In genomic region chr6:158718431-158719126, GRCh38 we compare ENCODE assay signal across 9 cellular contexts.
DNase-seq lines count a peak whose midpoint lies in the region; ATAC-seq, FAIRE-seq and TF ChIP-seq lines count a peak whose summit lies in the region.
"Had no signal": no experiment of that assay in that cellular context is flagged by ENCODE, and none has a peak within 500 bp of the region (broad histone marks: within the 10 kb centered on the region; RNA-seq: fewer than 3 reads in every experiment).

No MANE protein-coding gene starts in this region.

- H3K27ac ChIP-seq in esophagus squamous epithelium: no peak overlapping the region
- no peak overlapping the region for H3K27ac ChIP-seq in pancreas

- FAIRE-seq in pancreas (lab: Jason Lieb, UNC): no peak
- FAIRE-seq: A204.1 had no signal

- peaks cover 2% of the 10 kb centered on the region for H3K4me1 ChIP-seq in NT2/D1 (ENCODE audit: insufficient read depth, insufficient read length)
- H3K4me1 ChIP-seq in esophagus squamous epithelium: peaks cover 0 to 28% (median 7%) of the 10 kb centered on the region in 3 donors
- no peaks in the 10 kb centered on the region for H3K4me1 ChIP-seq in pancreas

- DNase-seq in DMS53 (lab: John Stamatoyannopoulos, UW) (peak; percentile 36), DMS53 treated with DMSO at 0.1 percent for 48 hours (lab: John Stamatoyannopoulos, UW; ENCODE audit: unreplicated experiment) (no peak), NT2/D1 (ENCODE audit: low read depth, low spot score) (peak; percentile 40), esophagus squamous epithelium (lab: John Stamatoyannopoulos, UW) (no peak), pancreas (peak in 5 of 6 donors; percentile 54 to 76 (median 67))
- DNase-seq in activated CD4-positive, alpha-beta T cell treated with anti-CD3 and anti-CD28 coated beads for 4 hours: no peak
- no peak for DNase-seq in NK-92 treated with Interleukin-12 subunit alpha and Interleukin-12 subunit beta, amount 100 ng/mL, for 24 hours (lab: John Stamatoyannopoulos, UW)

- intact Hi-C loops in esophagus squamous epithelium (cut with DNase I): no loop called here
- intact Hi-C loops in pancreas (cut with DNase I): loop anchor here (5.0 to 10.0 kb wide), 2 partner anchors 244 to 256 kb away; no protein-coding TSS in a partner anchor

- no peak overlapping the region for H3K4me3 ChIP-seq in NT2/D1 (ENCODE audit: insufficient read length, low read depth)
- no peak overlapping the region for H3K4me3 ChIP-seq in esophagus squamous epithelium
- no peak overlapping the region for H3K4me3 ChIP-seq in pancreas

- TF ChIP-seq CTCF in esophagus squamous epithelium (IDR thresholded peaks at IDR 0.05): peak in 4 of 6 experiments; percentile 16 to 48 (median 38)
- TF ChIP-seq CTCF in pancreas (IDR thresholded peaks at IDR 0.05): peak; percentile 49 to 73 (median 68)

- H3K36me3 ChIP-seq in NT2/D1 (ENCODE audit: insufficient read depth, insufficient read length, low read length): no peaks in the 10 kb centered on the region
- peaks cover 0 to 3% (median 0%) of the 10 kb centered on the region in 3 donors for H3K36me3 ChIP-seq in esophagus squamous epithelium
- H3K36me3 ChIP-seq in pancreas: no peaks in the 10 kb centered on the region

- H3K27me3 ChIP-seq in NT2/D1 (ENCODE audit: insufficient read depth, insufficient read length) (no peaks in the 10 kb centered on the region), esophagus squamous epithelium (no peaks in the 10 kb centered on the region), pancreas (no peaks in the 10 kb centered on the region)

- peak; percentile 87 to 93 (median 92) for ATAC-seq in pancreas
- ATAC-seq in HG03097 (IDR thresholded peaks at IDR 0.05; ENCODE audit: low FRiP score, unreplicated experiment): no peak

- H3K9ac ChIP-seq in NT2/D1 (ENCODE audit: insufficient read length, low read depth): no peak overlapping the region

- 65 to 85% methylated on average over 12 to 13 of the region's 15 CpGs for WGBS in esophagus squamous epithelium, 2 donors
- WGBS in pancreas, 2 donors: 37 to 38% methylated on average over 15 of the region's 15 CpGs

- no peaks in the 10 kb centered on the region for H3K9me3 ChIP-seq in NT2/D1 (ENCODE audit: insufficient read depth, low read length)
- no peaks in the 10 kb centered on the region for H3K9me3 ChIP-seq in esophagus squamous epithelium
- H3K9me3 ChIP-seq in pancreas: no peaks in the 10 kb centered on the region

- TF ChIP-seq POLR2A in esophagus squamous epithelium (IDR thresholded peaks at IDR 0.05): no peak

Comparison
In these comparisons a context has a peak if more than half of its experiments do, and no peak if none do; other contexts are left out.
1. DNase-seq: peak in DMS53 (single experiment), NT2/D1 (single experiment) and pancreas (5 of 6); none in DMS53 treated with DMSO at 0.1 percent for 48 hours (single experiment), esophagus squamous epithelium (single experiment), activated CD4-positive, alpha-beta T cell treated with anti-CD3 and anti-CD28 coated beads for 4 hours (0 of 2) and NK-92 treated with Interleukin-12 subunit alpha and Interleukin-12 subunit beta, amount 100 ng/mL, for 24 hours (single experiment).